30 cellular contexts compared by ENCODE assay signal in the genomic region with DNA sequence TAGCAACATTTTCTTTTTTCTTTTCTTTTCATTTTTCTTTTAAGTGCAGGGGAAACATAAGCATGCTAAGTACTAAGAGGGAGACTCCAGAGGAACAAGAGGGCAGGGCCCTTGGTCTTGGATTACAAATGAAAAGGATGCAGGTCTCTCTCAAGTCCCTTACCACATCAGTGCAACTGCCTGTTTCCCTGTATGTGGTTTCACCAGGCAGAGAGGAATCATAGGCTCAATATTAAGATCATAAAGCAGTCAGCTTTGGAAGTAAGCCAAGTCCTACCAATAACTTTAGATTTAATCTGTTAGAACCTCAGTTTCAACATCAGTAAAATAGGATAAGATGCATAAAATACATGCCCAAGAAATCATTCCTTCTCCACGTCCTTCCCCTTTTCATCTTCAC.
DNase-seq lines count a peak whose midpoint lies in the region; ATAC-seq and TF ChIP-seq lines count a peak whose summit lies in the region.
"Had no signal": no experiment of that assay in that cellular context is flagged by ENCODE, and none has a peak within 500 bp of the region (broad histone marks: within the 10 kb centered on the region; RNA-seq: fewer than 3 reads in every experiment).

No MANE protein-coding gene starts in this region.

- 100% methylated on average over 1 of the region's 1 CpG for WGBS in smooth muscle cell (ENCODE audit: low lambda C conversion rate)
- 67% methylated on average over 1 of the region's 1 CpG for WGBS in suprapubic skin

- no peaks in the 10 kb centered on the region for H3K27me3 Mint-ChIP-seq in MCF 10A (ENCODE audit: insufficient read depth, unreplicated experiment)
- H3K27me3 Mint-ChIP-seq: activated CD4-positive, alpha-beta T cell treated with anti-CD3 and anti-CD28 coated beads, Interleukin-2, amount 10 ng/mL, durations not matched to agents 7 days and 5 days; activated naive CD8-positive, alpha-beta T cell treated with anti-CD3 and anti-CD28 coated beads, Interleukin-2, amount 50 U/mL, for 24 hours; CD4-positive, alpha-beta T cell; progenitor cell of endocrine pancreas; stimulated activated naive CD8-positive, alpha-beta T cell treated with anti-CD3 and anti-CD28 coated beads, Interleukin-15, Interleukin-2, amounts not matched to agents 100 ng/mL and 50 ng/mL, for 24 hours had no signal

- ATAC-seq in HG02885 (IDR thresholded peaks at IDR 0.05; ENCODE audit: poor library complexity, unreplicated experiment) = no peak
- ATAC-seq: activated naive CD8-positive, alpha-beta T cell treated with anti-CD3 and anti-CD28 coated beads, Interleukin-2, amount 50 U/mL, for 24 hours; activated T-cell treated with anti-CD3 and anti-CD28 coated beads, Interleukin-2, amount 50 U/mL, for 4 hours; body of pancreas; HCT116; WTC11 had no signal

- H3K4me1 ChIP-seq in breast epithelium = no peaks in the 10 kb centered on the region
- peaks cover 14% of the 10 kb centered on the region for H3K4me1 ChIP-seq in smooth muscle cell (ENCODE audit: low read depth)
- peaks cover 3% of the 10 kb centered on the region for H3K4me1 ChIP-seq in suprapubic skin
- H3K4me1 ChIP-seq: body of pancreas, sigmoid colon had no signal

- no peaks in the 10 kb centered on the region for H3F3A ChIP-seq in smooth muscle cell (ENCODE audit: low read depth)

- peak overlapping the region; percentile 71 for H2AFZ ChIP-seq in smooth muscle cell (ENCODE audit: low read depth)

- no TSS peak for BruUV-seq in MCF 10A (replicated peaks; lab: Mats Ljungman, UMichigan)

- H3K27me3 ChIP-seq in breast epithelium = no peaks in the 10 kb centered on the region
- no peaks in the 10 kb centered on the region for H3K27me3 ChIP-seq in smooth muscle cell (ENCODE audit: low read depth)
- H3K27me3 ChIP-seq in suprapubic skin = no peaks in the 10 kb centered on the region
- H3K27me3 ChIP-seq: body of pancreas, sigmoid colon had no signal

- no peaks in the 10 kb centered on the region for H3K79me2 ChIP-seq in smooth muscle cell (ENCODE audit: low read depth)

- H3K9me3 Mint-ChIP-seq in MCF 10A (ENCODE audit: unreplicated experiment) = peaks cover 10% of the 10 kb centered on the region

- POLR2A ChIA-PET in MCF 10A (lab: Yijun Ruan, JAX) = interaction anchor here (0.5 kb wide), 1 partner anchor 61 kb away, joined by 3 read pairs; no protein-coding TSS in a partner anchor

- CTCF ChIA-PET in MCF 10A (lab: Yijun Ruan, JAX) = no interaction called here

- TF ChIP-seq CTCF in MCF 10A (IDR thresholded peaks at IDR 0.05; ENCODE audit: unreplicated experiment) (no peak), breast epithelium (IDR thresholded peaks at IDR 0.05) (no peak), fibroblast of the aortic adventitia (IDR thresholded peaks at IDR 0.05; ENCODE audit: insufficient read depth, low read length) (no peak), smooth muscle cell (IDR thresholded peaks at IDR 0.05; ENCODE audit: borderline replicate concordance, insufficient read depth, poor library complexity, severe bottlenecking) (no peak), suprapubic skin (IDR thresholded peaks at IDR 0.05) (no peak)

- intact Hi-C loops in MCF 10A (cut with micrococcal nuclease) (no loop called here), breast epithelium (cut with DNase I; ENCODE audit: low total_unique reads) (no loop called here)

- H3K9me3 ChIP-seq in breast epithelium (peaks cover 2 to 11% of the 10 kb centered on the region in 2 donors), smooth muscle cell (replicated peaks; ENCODE audit: low read depth) (no peaks in the 10 kb centered on the region), suprapubic skin (peaks cover 4% of the 10 kb centered on the region)
- H3K9me3 ChIP-seq: body of pancreas had no signal

- H3K27ac ChIP-seq in breast epithelium = no peak overlapping the region
- no peak overlapping the region for H3K27ac ChIP-seq in smooth muscle cell (ENCODE audit: low read depth)
- H3K27ac ChIP-seq in suprapubic skin = no peak overlapping the region
- H3K27ac ChIP-seq: body of pancreas, sigmoid colon had no signal

- H3K4me1 Mint-ChIP-seq in MCF 10A (ENCODE audit: insufficient read depth, unreplicated experiment) = peaks cover 14% of the 10 kb centered on the region
- H3K4me1 Mint-ChIP-seq: activated CD4-positive, alpha-beta T cell treated with anti-CD3 and anti-CD28 coated beads, Interleukin-2, amount 10 ng/mL, durations not matched to agents 7 days and 5 days; activated naive CD8-positive, alpha-beta T cell treated with anti-CD3 and anti-CD28 coated beads, Interleukin-2, amount 50 U/mL, for 24 hours; neural crest cell had no signal

- H3K4me3 Mint-ChIP-seq in MCF 10A (ENCODE audit: unreplicated experiment) = no peak overlapping the region
- H3K4me3 Mint-ChIP-seq: activated CD4-positive, alpha-beta T cell treated with anti-CD3 and anti-CD28 coated beads, Interleukin-2, amount 10 ng/mL, durations not matched to agents 7 days and 5 days; activated naive CD8-positive, alpha-beta T cell treated with anti-CD3 and anti-CD28 coated beads, Interleukin-2, amount 50 U/mL, for 24 hours; activated T-cell treated with anti-CD3 and anti-CD28 coated beads, Interleukin-2, amount 50 U/mL, for 4 hours; CD4-positive, alpha-beta T cell; neural crest cell; stimulated activated naive CD8-positive, alpha-beta T cell treated with anti-CD3 and anti-CD28 coated beads, Interleukin-15, Interleukin-2, amounts not matched to agents 100 ng/mL and 50 ng/mL, for 24 hours; WTC11 had no signal

- H3K36me3 Mint-ChIP-seq in MCF 10A (ENCODE audit: insufficient read depth, unreplicated experiment) = no peaks in the 10 kb centered on the region

- H3K9ac ChIP-seq in smooth muscle cell (ENCODE audit: low read depth) = no peak overlapping the region

- no peaks in the 10 kb centered on the region for H3K36me3 ChIP-seq in breast epithelium
- H3K36me3 ChIP-seq in smooth muscle cell (ENCODE audit: low read depth) = no peaks in the 10 kb centered on the region
- H3K36me3 ChIP-seq in suprapubic skin = no peaks in the 10 kb centered on the region
- H3K36me3 ChIP-seq: sigmoid colon had no signal

- H4K20me1 ChIP-seq in smooth muscle cell (ENCODE audit: low read depth) = no peaks in the 10 kb centered on the region

- TF ChIP-seq POLR2A in breast epithelium (IDR thresholded peaks at IDR 0.05) (no peak), suprapubic skin (IDR thresholded peaks at IDR 0.05) (no peak)

- H3K4me3 ChIP-seq in breast epithelium (no peak overlapping the region), fibroblast of the aortic adventitia (ENCODE audit: low read depth, low read length) (no peak overlapping the region), smooth muscle cell (no peak overlapping the region), suprapubic skin (no peak overlapping the region)
- H3K4me3 ChIP-seq: body of pancreas, lung, sigmoid colon had no signal

- DNase-seq in MCF 10A (ENCODE audit: unreplicated experiment) = peak; percentile 24
- DNase-seq in breast epithelium (ENCODE audit: low spot score in 2 of 2) = no peak
- DNase-seq in amniotic epithelial cell (ENCODE audit: low read depth) = peak; percentile 6
- peak; percentile 18 for DNase-seq in fibroblast of the aortic adventitia (ENCODE audit: low read depth)
- no peak for DNase-seq in smooth muscle cell (lab: John Stamatoyannopoulos, UW; ENCODE audit: unreplicated experiment)
- DNase-seq in NCI-H2227 (lab: John Stamatoyannopoulos, UW; ENCODE audit: unreplicated experiment) = no peak
- no peak for DNase-seq in suprapubic skin (ENCODE audit: low spot score in 2 of 2)
- DNase-seq: 8988T; activated CD4-positive, alpha-beta T cell treated with anti-CD3 and anti-CD28 coated beads, Interleukin-2, amount 10 ng/mL, durations not matched to agents 7 days and 5 days; activated gamma-delta T cell treated with Interleukin-2 at 50 U/mL for 16 hours; activated naive CD8-positive, alpha-beta T cell treated with anti-CD3 and anti-CD28 coated beads, Interleukin-2, amount 50 U/mL, for 24 hours; activated T-cell treated with anti-CD3 and anti-CD28 coated beads, Interleukin-2, amount 50 U/mL, for 4 hours; body of pancreas; CD4-positive, alpha-beta T cell; cerebellar nuclear complex; GF-D8; head of caudate nucleus; Karpas-422; kidney glomerular epithelial cell; NCI-H1092 treated with DMSO at 0.1 percent for 48 hours; NCI-H187; NCI-H526; sigmoid colon had no signal

- no peak overlapping the region for H3K4me2 ChIP-seq in smooth muscle cell

- H3K27ac Mint-ChIP-seq in MCF 10A (ENCODE audit: low read depth, unreplicated experiment) = peak overlapping the region; percentile 66
- H3K27ac Mint-ChIP-seq: activated CD4-positive, alpha-beta T cell treated with anti-CD3 and anti-CD28 coated beads, Interleukin-2, amount 10 ng/mL, durations not matched to agents 7 days and 5 days; activated naive CD8-positive, alpha-beta T cell treated with anti-CD3 and anti-CD28 coated beads, Interleukin-2, amount 50 U/mL, for 24 hours; CD4-positive, alpha-beta T cell; progenitor cell of endocrine pancreas; stimulated activated naive CD8-positive, alpha-beta T cell treated with anti-CD3 and anti-CD28 coated beads, Interleukin-15, Interleukin-2, amounts not matched to agents 100 ng/mL and 50 ng/mL, for 24 hours; WTC11 had no signal

- no peak for TF ChIP-seq EP300 in suprapubic skin (IDR thresholded peaks at IDR 0.05)

Comparison
In these comparisons a context has a peak if more than half of its experiments do, and no peak if none do; other contexts are left out.
1. DNase-seq: peak in MCF 10A (single experiment), amniotic epithelial cell (single experiment) and fibroblast of the aortic adventitia (single experiment); none in breast epithelium (0 of 2), smooth muscle cell (single experiment), NCI-H2227 (single experiment) and suprapubic skin (0 of 2).